In the genomic region with DNA sequence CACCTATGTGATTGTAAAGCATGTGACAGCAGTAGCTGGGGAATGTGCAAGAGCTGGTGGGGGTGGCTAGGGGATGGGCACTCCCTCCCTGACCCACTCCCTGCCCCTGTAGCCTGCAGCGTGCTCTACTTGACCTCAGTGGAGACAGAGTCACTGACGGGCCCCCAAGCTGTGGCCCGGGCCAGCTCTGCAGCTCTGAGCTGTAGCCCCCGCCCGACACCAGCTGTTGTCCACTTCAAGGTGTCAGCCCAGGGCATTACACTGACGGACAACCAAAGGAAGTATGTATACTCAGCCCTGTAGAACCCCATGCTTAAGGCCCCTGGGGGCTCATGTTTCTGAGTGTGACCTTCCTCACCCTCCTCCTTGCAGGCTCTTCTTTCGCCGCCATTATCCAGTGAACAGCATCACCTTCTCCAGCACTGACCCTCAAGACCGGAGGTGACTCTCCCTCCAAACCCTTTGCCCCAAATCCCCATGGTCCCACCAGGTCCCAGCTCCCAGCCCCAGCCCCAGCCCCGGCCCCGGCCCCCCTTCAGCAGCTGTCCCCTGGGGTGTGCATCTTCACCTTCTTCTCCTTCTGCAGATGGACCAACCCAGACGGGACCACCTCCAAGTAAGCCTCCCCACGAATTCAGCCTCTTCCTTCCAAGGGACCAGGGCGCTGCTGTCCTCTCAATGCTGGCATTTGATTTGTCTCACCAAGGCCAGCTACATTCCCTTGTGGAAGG, we compare ENCODE assay signal across 12 cellular contexts. TPM values are rescaled to one million over a fixed set of nuclear protein-coding genes. Genes with fewer than 3 reads are reported as not detected.
DNase-seq lines count a peak whose midpoint lies in the region; ATAC-seq, FAIRE-seq and TF ChIP-seq lines count a peak whose summit lies in the region.
"Had no signal": no experiment of that assay in that cellular context is flagged by ENCODE, and none has a peak within 500 bp of the region (broad histone marks: within the 10 kb centered on the region; RNA-seq: fewer than 3 reads in every experiment).

No MANE protein-coding gene starts in this region.

- intact Hi-C loops in ascending aorta (cut with DNase I): no loop called here
- intact Hi-C loops in HepG2 (cut with micrococcal nuclease; ENCODE audit: unreplicated experiment): no loop called here
- intact Hi-C loops in gastrocnemius medialis (cut with DNase I; ENCODE audit: low total_unique reads): no loop called here

- peak overlapping the region; percentile 51; the same call in 1 of the 2 replicates for H3K9ac ChIP-seq in GM23248
- no peak overlapping the region for H3K9ac ChIP-seq in HepG2 (ENCODE audit: insufficient read depth, low read depth, low read length)

- TF ChIP-seq EP300 in HepG2 (IDR thresholded peaks at IDR 0.05; ENCODE audit: low read depth in 2 of 2, low read length in 2 of 2) (no peak), HepG2 (CRISPR knock-in tag; IDR thresholded peaks at IDR 0.05; ENCODE audit: borderline replicate concordance) (no peak)

- H2AFZ ChIP-seq in GM23248 (no peak overlapping the region), HepG2 (ENCODE audit: low read length) (no peak overlapping the region)

- TF ChIP-seq POLR2A in HepG2 (IDR thresholded peaks at IDR 0.05; ENCODE audit: insufficient read depth in 1 of 2, low read depth in 2 of 2, low read length in 2 of 2): no peak
- TF ChIP-seq POLR2A in gastrocnemius medialis (IDR thresholded peaks at IDR 0.05): no peak

- no peaks in the 10 kb centered on the region for H3K27me3 ChIP-seq in GM23248 (replicated peaks; ENCODE audit: insufficient read depth)
- H3K27me3 ChIP-seq in ascending aorta: no peaks in the 10 kb centered on the region
- H3K27me3 ChIP-seq in HepG2 (ENCODE audit: control insufficient read depth in 1 of 2, insufficient read depth in 2 of 2, low read length in 2 of 2): no peaks in the 10 kb centered on the region
- H3K27me3 ChIP-seq in gastrocnemius medialis: no peaks in the 10 kb centered on the region

- H3K9me3 Mint-ChIP-seq in natural killer cell treated with Interleukin-12 subunit alpha and Interleukin-12 subunit beta and Interleukin-15 and Interleukin-18, amount 100 ng/mL, for 72 hours: no peaks in the 10 kb centered on the region

- H3K9me3 ChIP-seq in GM23248 (ENCODE audit: low read depth): no peaks in the 10 kb centered on the region
- no peaks in the 10 kb centered on the region for H3K9me3 ChIP-seq in ascending aorta
- no peaks in the 10 kb centered on the region for H3K9me3 ChIP-seq in HepG2 (ENCODE audit: low read length)
- no peaks in the 10 kb centered on the region for H3K9me3 ChIP-seq in gastrocnemius medialis

- H3K4me3 Mint-ChIP-seq in natural killer cell treated with Interleukin-12 subunit alpha and Interleukin-12 subunit beta and Interleukin-15 and Interleukin-18, amount 100 ng/mL, for 72 hours: no peak overlapping the region

- no peaks in the 10 kb centered on the region for H4K20me1 ChIP-seq in GM23248 (ENCODE audit: insufficient read depth)
- H4K20me1 ChIP-seq in HepG2 (ENCODE audit: insufficient read depth, low read length): no peaks in the 10 kb centered on the region

- no TSS peak for BruUV-seq in HepG2 (replicated peaks; lab: Mats Ljungman, UMichigan)

- FAIRE-seq in HepG2 (lab: Jason Lieb, UNC): no peak
- FAIRE-seq: endometrium had no signal

- no peak overlapping the region for H3K4me3 ChIP-seq in GM23248
- H3K4me3 ChIP-seq in ascending aorta: no peak overlapping the region
- no peak overlapping the region for H3K4me3 ChIP-seq in HepG2 (replicated peaks in 1 of 3; ENCODE audit: insufficient read depth in 1 of 3, low read depth in 2 of 3, low read length in 3 of 3)
- H3K4me3 ChIP-seq in gastrocnemius medialis: no peak overlapping the region

- H3F3A ChIP-seq in GM23248 (ENCODE audit: insufficient read depth): peaks cover 45% of the 10 kb centered on the region

- H3K4me1 ChIP-seq in GM23248 (ENCODE audit: insufficient read depth) (peaks cover 23% of the 10 kb centered on the region), ascending aorta (peaks cover 16 to 52% of the 10 kb centered on the region in 2 donors), HepG2 (ENCODE audit: insufficient read depth, low read length) (peaks cover 35% of the 10 kb centered on the region), gastrocnemius medialis (peaks cover 33 to 57% of the 10 kb centered on the region in 2 donors)

- no peak overlapping the region for H3K27ac Mint-ChIP-seq in natural killer cell treated with Interleukin-12 subunit alpha and Interleukin-12 subunit beta and Interleukin-15 and Interleukin-18, amount 100 ng/mL, for 72 hours

- H3K36me3 ChIP-seq in GM23248 (ENCODE audit: low read depth): peaks cover 7% of the 10 kb centered on the region; the same call in 1 of the 2 replicates
- H3K36me3 ChIP-seq in ascending aorta: peaks cover 71 to 91% of the 10 kb centered on the region in 2 donors
- H3K36me3 ChIP-seq in HepG2 (replicated peaks in 1 of 2; ENCODE audit: control insufficient read depth in 1 of 2, insufficient read depth in 2 of 2, low read length in 2 of 2): peaks cover 0 to 18% of the 10 kb centered on the region in 2 experiments; a peak in 2 of 5 replicates
- H3K36me3 ChIP-seq in gastrocnemius medialis: peaks cover 0 to 66% of the 10 kb centered on the region in 2 donors

- no peak for ATAC-seq in HepG2
- ATAC-seq in gastrocnemius medialis: no peak
- no peak for ATAC-seq in natural killer cell treated with Interleukin-12 subunit alpha and Interleukin-12 subunit beta and Interleukin-15 and Interleukin-18, amount 100 ng/mL, for 72 hours

- TF ChIP-seq CTCF in ascending aorta (IDR thresholded peaks at IDR 0.05) (no peak), HepG2 (CRISPR knock-in tag; IDR thresholded peaks at IDR 0.05) (no peak), gastrocnemius medialis (IDR thresholded peaks at IDR 0.05 in 4 of 5, conservative IDR thresholded peaks at IDR 0.05 in 1 of 5) (no peak)

- no peak for TF ChIP-seq RAD21 in HepG2 (CRISPR knock-in tag; IDR thresholded peaks at IDR 0.05)

- 80 to 82% methylated on average over 12 to 14 of the region's 14 CpGs for whole genome bisulfite sequencing in GM23248 (ENCODE audit: low coverage in 1 of 2, low lambda C conversion rate in 2 of 2, missing lambda C conversion rate in 2 of 2), 2 experiments
- 97% methylated on average over 9 of the region's 14 CpGs for WGBS in HepG2 (ENCODE audit: low lambda C conversion rate)

- H3K27ac ChIP-seq in GM23248 (peak overlapping the region; percentile 77), ascending aorta (peak overlapping the region; percentile 83 to 95), HepG2 (ENCODE audit: extremely low read length, insufficient read depth, low read length) (no peak overlapping the region), gastrocnemius medialis (peak overlapping the region; percentile 71 to 74 (median 74))

- DNase-seq in GM23248 (no peak), ascending aorta (ENCODE audit: low spot score in 2 of 2) (no peak), HepG2 (ENCODE audit: low spot score) (no peak), gastrocnemius medialis (peak in 1 of 2 donors; percentile 22), NCI-H82 treated with DMSO at 0.1 percent for 48 hours (lab: John Stamatoyannopoulos, UW; ENCODE audit: unreplicated experiment) (no peak), NCI-H1048 (lab: John Stamatoyannopoulos, UW) (no peak), NCI-H226 (no peak)
- DNase-seq in natural killer cell treated with Interleukin-12 subunit alpha and Interleukin-12 subunit beta and Interleukin-15 and Interleukin-18, amount 100 ng/mL, for 72 hours (ENCODE audit: low spot score): no peak
- DNase-seq: activated CD4-positive, CD25-positive, alpha-beta regulatory T cell; activated T-cell treated with anti-CD3 and anti-CD28 coated beads for 4 hours; C1 segment of cervical spinal cord had no signal

- H3K9me2 ChIP-seq in GM23248 (ENCODE audit: insufficient read depth): no peaks in the 10 kb centered on the region

- POLR2A ChIA-PET in HepG2 (lab: Yijun Ruan, JAX): interaction anchor here (1.0 to 3.4 kb wide), 4 partner anchors 10 to 16 kb away, joined by 3 to 43 read pairs (median 21); a partner anchor contains a TSS

- no peaks in the 10 kb centered on the region for H3K27me3 Mint-ChIP-seq in natural killer cell treated with Interleukin-12 subunit alpha and Interleukin-12 subunit beta and Interleukin-15 and Interleukin-18, amount 100 ng/mL, for 72 hours

- in situ Hi-C loops in GM23248 (cut with MboI): no loop called here
- in situ Hi-C loops in HepG2 (cut with HindIII; ENCODE audit: extremely low pct_ligation_motif_present, low pct_unique_long_range_greater_than_20kb): loop anchor here (5.0 kb wide), 2 partner anchors 39 to 129 kb away; a partner anchor contains a TSS
- in situ Hi-C loops in gastrocnemius medialis (cut with MboI; ENCODE audit: low sequenced_read_pairs in 4 of 4): loop anchor here in 2 of 4 donors (10.0 to 25.0 kb wide), 2 partner anchors 122 to 124 kb away; a partner anchor contains a TSS

- H3K79me2 ChIP-seq in GM23248 (ENCODE audit: insufficient read depth) (no peaks in the 10 kb centered on the region), HepG2 (ENCODE audit: insufficient read depth, low read length) (no peaks in the 10 kb centered on the region)

- no peaks in the 10 kb centered on the region for H3K36me3 Mint-ChIP-seq in natural killer cell treated with Interleukin-12 subunit alpha and Interleukin-12 subunit beta and Interleukin-15 and Interleukin-18, amount 100 ng/mL, for 72 hours

- CTCF ChIA-PET in HepG2 (lab: Yijun Ruan, JAX; ENCODE audit: low intra/inter-chr PET ratio, low total read pairs): no interaction called here

- no peak overlapping the region for H3K4me2 ChIP-seq in GM23248 (ENCODE audit: unreplicated experiment)
- H3K4me2 ChIP-seq in HepG2 (ENCODE audit: low read depth, low read length): no peak overlapping the region

- H3K4me1 Mint-ChIP-seq in natural killer cell treated with Interleukin-12 subunit alpha and Interleukin-12 subunit beta and Interleukin-15 and Interleukin-18, amount 100 ng/mL, for 72 hours (ENCODE audit: low read depth in 2 of 2): peaks cover 6 to 8% of the 10 kb centered on the region in 2 donors

RNA-seq across cellular contexts. Expression of a gene that starts 13.3 kb away (rescaled TPM):
- 41.6 and 48.6 TPM in 2 replicates for total RNA-seq in GM23248 (2014; rRNA removed; shearing (Covaris generic))
- polyA plus RNA-seq in GM23248 (2016; fragmentation: Nextera tagmentation; extraction: Ambion mirVana) (24.1 and 26.1 TPM in 2 replicates), HepG2 (2011; rRNA removed) (18.0 and 20.4 TPM in 2 replicates)
- total RNA-seq in ascending aorta (608 TPM), HepG2 (2016; rRNA removed; fragmentation: Illumina TruSeq; extraction: Trizol) (3.2 and 8.9 TPM in 2 replicates), gastrocnemius medialis (100 to 1,000 TPM in 1 of 4 donors, 10 to 100 TPM in 3; 74.4 to 114 (median 91.9) TPM)
- 3.1 and 5.0 TPM in 2 replicates for total RNA-seq in HepG2 (2016; cell fraction: cytosol; rRNA removed; fragmentation: Illumina TruSeq; extraction: Trizol; ENCODE audit: low read depth)
- 2.8 and 9.5 TPM in 2 replicates for total RNA-seq in HepG2 (2016; cell fraction: insoluble cytoplasmic fraction; rRNA removed; fragmentation: Illumina TruSeq; extraction: Trizol)
- total RNA-seq in HepG2 (2016; cell fraction: membrane; rRNA removed; fragmentation: Illumina TruSeq; extraction: Trizol): 3.1 and 3.8 TPM in 2 replicates
- total RNA-seq in HepG2 (2016; cell fraction: nucleus; rRNA removed; fragmentation: Illumina TruSeq; extraction: Trizol): 13.3 and 14.8 TPM in 2 replicates
- polyA plus RNA-seq in HepG2 (2011; cell fraction: cytosol; rRNA removed): 3.9 and 6.8 TPM in 2 replicates
- polyA plus RNA-seq in HepG2 (2011; cell fraction: nucleus; rRNA removed): 181 and 258 TPM in 2 replicates
- polyA plus RNA-seq in HepG2 (2012): 13.0 and 15.3 TPM in 2 replicates
- 0.96 and 1.4 TPM in 2 replicates for polyA plus RNA-seq in HepG2 (2016; cell fraction: cytosol; fragmentation: Illumina TruSeq; extraction: Trizol; ENCODE audit: low read depth)
- 5.7 and 8.2 TPM in 2 replicates for polyA plus RNA-seq in HepG2 (2016; cell fraction: insoluble cytoplasmic fraction; fragmentation: Illumina TruSeq; extraction: Trizol; ENCODE audit: low read depth)
- 2.0 and 4.2 TPM in 2 replicates for polyA plus RNA-seq in HepG2 (2016; cell fraction: membrane; fragmentation: Illumina TruSeq; extraction: Trizol; ENCODE audit: low read depth)
- polyA plus RNA-seq in HepG2 (2016; cell fraction: nucleus; fragmentation: Illumina TruSeq; extraction: Trizol; ENCODE audit: insufficient read depth, low read depth): 34.1 and 49.0 TPM in 2 replicates
- polyA minus RNA-seq in HepG2 (2011; rRNA and poly(A)+ RNA removed; ENCODE audit: low replicate concordance): 34.0 and 38.3 TPM in 2 replicates
- polyA minus RNA-seq in HepG2 (2011; cell fraction: cytosol; rRNA and poly(A)+ RNA removed): 9.9 and 10.3 TPM in 2 replicates
- 63.8 and 80.3 TPM in 2 replicates for polyA minus RNA-seq in HepG2 (2011; cell fraction: nucleus; rRNA and poly(A)+ RNA removed)
- total RNA-seq in natural killer cell treated with Interleukin-12 subunit alpha and Interleukin-12 subunit beta and Interleukin-15 and Interleukin-18, amount 100 ng/mL, for 72 hours: 1 to 10 TPM; 2.4 to 2.8 TPM

RNA-seq across cellular contexts. Expression of a gene that starts 16.0 kb away (rescaled TPM):
- 42.5 and 48.7 TPM in 2 replicates for total RNA-seq in GM23248 (2014; rRNA removed; shearing (Covaris generic))
- polyA plus RNA-seq in GM23248 (2016; fragmentation: Nextera tagmentation; extraction: Ambion mirVana): 54.7 and 55.5 TPM in 2 replicates
- total RNA-seq in ascending aorta: 48.6 TPM
- total RNA-seq in HepG2 (2016; rRNA removed; fragmentation: Illumina TruSeq; extraction: Trizol): 9.0 and 9.2 TPM in 2 replicates
- 0.79 and 1.3 TPM in 2 replicates for total RNA-seq in HepG2 (2016; cell fraction: cytosol; rRNA removed; fragmentation: Illumina TruSeq; extraction: Trizol; ENCODE audit: low read depth)
- 7.9 and 8.6 TPM in 2 replicates for total RNA-seq in HepG2 (2016; cell fraction: insoluble cytoplasmic fraction; rRNA removed; fragmentation: Illumina TruSeq; extraction: Trizol)
- 2.8 and 3.1 TPM in 2 replicates for total RNA-seq in HepG2 (2016; cell fraction: membrane; rRNA removed; fragmentation: Illumina TruSeq; extraction: Trizol)
- 5.1 and 5.3 TPM in 2 replicates for total RNA-seq in HepG2 (2016; cell fraction: nucleus; rRNA removed; fragmentation: Illumina TruSeq; extraction: Trizol)
- polyA plus RNA-seq in HepG2 (2011; rRNA removed): 9.2 and 10.7 TPM in 2 replicates
- 11.7 and 12.2 TPM in 2 replicates for polyA plus RNA-seq in HepG2 (2011; cell fraction: cytosol; rRNA removed)
- polyA plus RNA-seq in HepG2 (2011; cell fraction: nucleus; rRNA removed): 12.1 and 12.6 TPM in 2 replicates
- 6.0 and 9.7 TPM in 2 replicates for polyA plus RNA-seq in HepG2 (2012)
- 0.86 and 1.1 TPM in 2 replicates for polyA plus RNA-seq in HepG2 (2016; cell fraction: cytosol; fragmentation: Illumina TruSeq; extraction: Trizol; ENCODE audit: low read depth)
- polyA plus RNA-seq in HepG2 (2016; cell fraction: insoluble cytoplasmic fraction; fragmentation: Illumina TruSeq; extraction: Trizol; ENCODE audit: low read depth): 11.6 and 12.5 TPM in 2 replicates
- 2.0 and 3.3 TPM in 2 replicates for polyA plus RNA-seq in HepG2 (2016; cell fraction: membrane; fragmentation: Illumina TruSeq; extraction: Trizol; ENCODE audit: low read depth)
- polyA plus RNA-seq in HepG2 (2016; cell fraction: nucleus; fragmentation: Illumina TruSeq; extraction: Trizol; ENCODE audit: insufficient read depth, low read depth): 7.6 and 8.3 TPM in 2 replicates
- 27.5 and 69.5 TPM in 2 replicates for polyA minus RNA-seq in HepG2 (2011; rRNA and poly(A)+ RNA removed; ENCODE audit: low replicate concordance)
- 8.3 and 10.6 TPM in 2 replicates for polyA minus RNA-seq in HepG2 (2011; cell fraction: cytosol; rRNA and poly(A)+ RNA removed)
- polyA minus RNA-seq in HepG2 (2011; cell fraction: nucleus; rRNA and poly(A)+ RNA removed): 9.5 and 12.8 TPM in 2 replicates
- 10 to 100 TPM; 15.9 to 29.5 (median 25.5) TPM for total RNA-seq in gastrocnemius medialis
- 10 to 100 TPM; 56.5 to 60.3 TPM for total RNA-seq in natural killer cell treated with Interleukin-12 subunit alpha and Interleukin-12 subunit beta and Interleukin-15 and Interleukin-18, amount 100 ng/mL, for 72 hours

RNA-seq across cellular contexts. Expression of a gene that starts 34.3 kb away (rescaled TPM):
- 1,132 and 1,614 TPM in 2 replicates for total RNA-seq in GM23248 (2014; rRNA removed; shearing (Covaris generic))
- polyA plus RNA-seq in GM23248 (2016; fragmentation: Nextera tagmentation; extraction: Ambion mirVana): 1,827 and 1,899 TPM in 2 replicates
- 1,664 TPM for total RNA-seq in ascending aorta
- total RNA-seq in HepG2 (2016; rRNA removed; fragmentation: Illumina TruSeq; extraction: Trizol): 2.1 and 3.9 TPM in 2 replicates
- 5.3 and 5.9 TPM in 2 replicates for total RNA-seq in HepG2 (2016; cell fraction: cytosol; rRNA removed; fragmentation: Illumina TruSeq; extraction: Trizol; ENCODE audit: low read depth)
- 2.5 and 4.7 TPM in 2 replicates for total RNA-seq in HepG2 (2016; cell fraction: insoluble cytoplasmic fraction; rRNA removed; fragmentation: Illumina TruSeq; extraction: Trizol)
- 3.3 and 3.5 TPM in 2 replicates for total RNA-seq in HepG2 (2016; cell fraction: membrane; rRNA removed; fragmentation: Illumina TruSeq; extraction: Trizol)
- 1.9 and 3.2 TPM in 2 replicates for total RNA-seq in HepG2 (2016; cell fraction: nucleus; rRNA removed; fragmentation: Illumina TruSeq; extraction: Trizol)
- 22.6 and 25.2 TPM in 2 replicates for polyA plus RNA-seq in HepG2 (2011; rRNA removed)
- polyA plus RNA-seq in HepG2 (2011; cell fraction: cytosol; rRNA removed): 19.0 and 41.0 TPM in 2 replicates
- 8.4 and 9.6 TPM in 2 replicates for polyA plus RNA-seq in HepG2 (2011; cell fraction: nucleus; rRNA removed)
- polyA plus RNA-seq in HepG2 (2012): 3.4 and 4.6 TPM in 2 replicates
- 4.2 and 5.7 TPM in 2 replicates for polyA plus RNA-seq in HepG2 (2016; cell fraction: cytosol; fragmentation: Illumina TruSeq; extraction: Trizol; ENCODE audit: low read depth)
- 2.0 and 2.4 TPM in 2 replicates for polyA plus RNA-seq in HepG2 (2016; cell fraction: insoluble cytoplasmic fraction; fragmentation: Illumina TruSeq; extraction: Trizol; ENCODE audit: low read depth)
- 3.2 and 3.8 TPM in 2 replicates for polyA plus RNA-seq in HepG2 (2016; cell fraction: membrane; fragmentation: Illumina TruSeq; extraction: Trizol; ENCODE audit: low read depth)
- 5.4 and 7.5 TPM in 2 replicates for polyA plus RNA-seq in HepG2 (2016; cell fraction: nucleus; fragmentation: Illumina TruSeq; extraction: Trizol; ENCODE audit: insufficient read depth, low read depth)
- 9.0 and 27.1 TPM in 2 replicates for polyA minus RNA-seq in HepG2 (2011; rRNA and poly(A)+ RNA removed; ENCODE audit: low replicate concordance)
- 8.7 and 9.5 TPM in 2 replicates for polyA minus RNA-seq in HepG2 (2011; cell fraction: cytosol; rRNA and poly(A)+ RNA removed)
- 0.77 and 1.6 TPM in 2 replicates for polyA minus RNA-seq in HepG2 (2011; cell fraction: nucleus; rRNA and poly(A)+ RNA removed)
- total RNA-seq in gastrocnemius medialis: 100 to 1,000 TPM in 1 of 4 donors, 10 to 100 TPM in 3; 67.3 to 143 (median 77.4) TPM
- not detected for total RNA-seq in natural killer cell treated with Interleukin-12 subunit alpha and Interleukin-12 subunit beta and Interleukin-15 and Interleukin-18, amount 100 ng/mL, for 72 hours

RNA-seq across cellular contexts. Expression of a gene that starts 40.1 kb away (rescaled TPM):
- total RNA-seq in GM23248 (2014; rRNA removed; shearing (Covaris generic)): not detected in 2 replicates
- polyA plus RNA-seq in GM23248 (2016; fragmentation: Nextera tagmentation; extraction: Ambion mirVana): 0.33 and 0.43 TPM in 2 replicates
- total RNA-seq in ascending aorta: not detected
- total RNA-seq in HepG2 (2016; rRNA removed; fragmentation: Illumina TruSeq; extraction: Trizol): 6.1 and 14.9 TPM in 2 replicates
- 1.3 and 1.6 TPM in 2 replicates for total RNA-seq in HepG2 (2016; cell fraction: cytosol; rRNA removed; fragmentation: Illumina TruSeq; extraction: Trizol; ENCODE audit: low read depth)
- total RNA-seq in HepG2 (2016; cell fraction: insoluble cytoplasmic fraction; rRNA removed; fragmentation: Illumina TruSeq; extraction: Trizol): 5.1 and 14.3 TPM in 2 replicates
- total RNA-seq in HepG2 (2016; cell fraction: membrane; rRNA removed; fragmentation: Illumina TruSeq; extraction: Trizol): 3.9 and 5.2 TPM in 2 replicates
- 20.7 and 23.6 TPM in 2 replicates for total RNA-seq in HepG2 (2016; cell fraction: nucleus; rRNA removed; fragmentation: Illumina TruSeq; extraction: Trizol)
- polyA plus RNA-seq in HepG2 (2011; rRNA removed): 108 and 131 TPM in 2 replicates
- 102 and 125 TPM in 2 replicates for polyA plus RNA-seq in HepG2 (2011; cell fraction: cytosol; rRNA removed)
- 476 and 502 TPM in 2 replicates for polyA plus RNA-seq in HepG2 (2011; cell fraction: nucleus; rRNA removed)
- polyA plus RNA-seq in HepG2 (2012): 40.7 and 74.1 TPM in 2 replicates
- polyA plus RNA-seq in HepG2 (2016; cell fraction: cytosol; fragmentation: Illumina TruSeq; extraction: Trizol; ENCODE audit: low read depth): 2.1 and 3.1 TPM in 2 replicates
- polyA plus RNA-seq in HepG2 (2016; cell fraction: insoluble cytoplasmic fraction; fragmentation: Illumina TruSeq; extraction: Trizol; ENCODE audit: low read depth): 8.4 and 8.5 TPM in 2 replicates
- 3.3 and 4.5 TPM in 2 replicates for polyA plus RNA-seq in HepG2 (2016; cell fraction: membrane; fragmentation: Illumina TruSeq; extraction: Trizol; ENCODE audit: low read depth)
- polyA plus RNA-seq in HepG2 (2016; cell fraction: nucleus; fragmentation: Illumina TruSeq; extraction: Trizol; ENCODE audit: insufficient read depth, low read depth): 40.5 and 42.0 TPM in 2 replicates
- polyA minus RNA-seq in HepG2 (2011; rRNA and poly(A)+ RNA removed; ENCODE audit: low replicate concordance): 0.16 and 255 TPM in 2 replicates
- polyA minus RNA-seq in HepG2 (2011; cell fraction: cytosol; rRNA and poly(A)+ RNA removed): 39.8 and 42.8 TPM in 2 replicates
- 79.3 and 125 TPM in 2 replicates for polyA minus RNA-seq in HepG2 (2011; cell fraction: nucleus; rRNA and poly(A)+ RNA removed)
- total RNA-seq in gastrocnemius medialis: not detected
- total RNA-seq in natural killer cell treated with Interleukin-12 subunit alpha and Interleukin-12 subunit beta and Interleukin-15 and Interleukin-18, amount 100 ng/mL, for 72 hours: under 1 TPM in 1 of 2 donors, not detected in 1; 0.26 TPM

RNA-seq across cellular contexts. Expression of a gene that starts 56.9 kb away (rescaled TPM):
- total RNA-seq in GM23248 (2014; rRNA removed; shearing (Covaris generic)): 436 and 501 TPM in 2 replicates
- 73.4 and 74.8 TPM in 2 replicates for polyA plus RNA-seq in GM23248 (2016; fragmentation: Nextera tagmentation; extraction: Ambion mirVana)
- 181 TPM for total RNA-seq in ascending aorta
- total RNA-seq in HepG2 (2016; rRNA removed; fragmentation: Illumina TruSeq; extraction: Trizol): 548 and 779 TPM in 2 replicates
- total RNA-seq in HepG2 (2016; cell fraction: cytosol; rRNA removed; fragmentation: Illumina TruSeq; extraction: Trizol; ENCODE audit: low read depth): 127 and 150 TPM in 2 replicates
- total RNA-seq in HepG2 (2016; cell fraction: insoluble cytoplasmic fraction; rRNA removed; fragmentation: Illumina TruSeq; extraction: Trizol): 568 and 746 TPM in 2 replicates
- total RNA-seq in HepG2 (2016; cell fraction: membrane; rRNA removed; fragmentation: Illumina TruSeq; extraction: Trizol): 454 and 551 TPM in 2 replicates
- 263 and 291 TPM in 2 replicates for total RNA-seq in HepG2 (2016; cell fraction: nucleus; rRNA removed; fragmentation: Illumina TruSeq; extraction: Trizol)
- polyA plus RNA-seq in HepG2 (2011; rRNA removed): 327 and 416 TPM in 2 replicates
- 501 and 516 TPM in 2 replicates for polyA plus RNA-seq in HepG2 (2011; cell fraction: cytosol; rRNA removed)
- 203 and 222 TPM in 2 replicates for polyA plus RNA-seq in HepG2 (2011; cell fraction: nucleus; rRNA removed)
- 450 and 479 TPM in 2 replicates for polyA plus RNA-seq in HepG2 (2012)
- 74.7 and 91.4 TPM in 2 replicates for polyA plus RNA-seq in HepG2 (2016; cell fraction: cytosol; fragmentation: Illumina TruSeq; extraction: Trizol; ENCODE audit: low read depth)
- 445 and 458 TPM in 2 replicates for polyA plus RNA-seq in HepG2 (2016; cell fraction: insoluble cytoplasmic fraction; fragmentation: Illumina TruSeq; extraction: Trizol; ENCODE audit: low read depth)
- 254 and 316 TPM in 2 replicates for polyA plus RNA-seq in HepG2 (2016; cell fraction: membrane; fragmentation: Illumina TruSeq; extraction: Trizol; ENCODE audit: low read depth)
- 258 and 266 TPM in 2 replicates for polyA plus RNA-seq in HepG2 (2016; cell fraction: nucleus; fragmentation: Illumina TruSeq; extraction: Trizol; ENCODE audit: insufficient read depth, low read depth)
- 738 and 1,247 TPM in 2 replicates for polyA minus RNA-seq in HepG2 (2011; rRNA and poly(A)+ RNA removed; ENCODE audit: low replicate concordance)
- polyA minus RNA-seq in HepG2 (2011; cell fraction: cytosol; rRNA and poly(A)+ RNA removed): 496 and 595 TPM in 2 replicates
- 250 and 365 TPM in 2 replicates for polyA minus RNA-seq in HepG2 (2011; cell fraction: nucleus; rRNA and poly(A)+ RNA removed)
- total RNA-seq in gastrocnemius medialis: 100 to 1,000 TPM; 667 to 821 (median 740) TPM
- 100 to 1,000 TPM; 340 to 372 TPM for total RNA-seq in natural killer cell treated with Interleukin-12 subunit alpha and Interleukin-12 subunit beta and Interleukin-15 and Interleukin-18, amount 100 ng/mL, for 72 hours

Comparison
In these comparisons a context has a peak if more than half of its experiments do, and no peak if none do; other contexts are left out.
1. RNA of a gene that starts 34.3 kb away (total RNA-seq): 1,664 TPM in ascending aorta (single experiment), 1,132 to 1,614 TPM in GM23248 and 67.3 to 143 TPM in gastrocnemius medialis; 1.9 to 5.9 TPM in HepG2 and not detected in natural killer cell treated with Interleukin-12 subunit alpha and Interleukin-12 subunit beta and Interleukin-15 and Interleukin-18, amount 100 ng/mL, for 72 hours; every median in the first group is over 4 times any median in the second.